In genomic region chrX:47560831-47561652, GRCh38 we compare ENCODE assay signal across 8 cellular contexts. TPM values are rescaled to one million over a fixed set of nuclear protein-coding genes. Genes with fewer than 3 reads are reported as not detected.
A peak's percentile ranks its signal among the peaks of the same experiment; 100 is the strongest.
DNase-seq lines count a peak whose midpoint lies in the region; TF ChIP-seq lines count a peak whose summit lies in the region.

Gene ARAF, plus strand, starts transcription at chrX:47561205. Its CDS starts 1,763 bp downstream, at chrX:47562968.

- H3K4me1 Mint-ChIP-seq in activated naive CD4-positive, alpha-beta T cell treated with anti-CD3 and anti-CD28 coated beads for 36 hours (ENCODE audit: low read depth), result peaks cover 35% of the 10 kb centered on the region

- H3K79me1 ChIP-seq in neuronal stem cell (ENCODE audit: low read depth, low read length), result peaks cover 4% of the 10 kb centered on the region

- no peak within 1 kb of the TSS for H2AK5ac ChIP-seq in neuronal stem cell (ENCODE audit: low read depth, low read length)

- H3K23ac ChIP-seq in neuronal stem cell (ENCODE audit: low read depth, low read length, poor library complexity), result no peak within 1 kb of the TSS

- H3K4me1 ChIP-seq in neuronal stem cell (ENCODE audit: control insufficient read depth in 2 of 2, insufficient read depth in 1 of 2, low read depth in 1 of 2, low read length in 2 of 2), result peaks cover 2 to 3% of the 10 kb centered on the region in 2 donors

- H3K36me3 Mint-ChIP-seq in activated naive CD4-positive, alpha-beta T cell treated with anti-CD3 and anti-CD28 coated beads for 36 hours (ENCODE audit: low read depth), result peaks cover 13% of the 10 kb centered on the region

- no peaks in the 10 kb centered on the region for H3K27me3 ChIP-seq in neuronal stem cell (ENCODE audit: control insufficient read depth in 3 of 3, insufficient read depth in 3 of 3, low read depth in 1 of 3, low read length in 3 of 3)

- WGBS in neuronal stem cell (ENCODE audit: extremely low coverage in 2 of 2, insufficient read length in 2 of 2, insufficient replicate concordance in 1 of 2), 2 donors, result no CpG with 5 or more reads among the region's 61 CpGs

- H2BK12ac ChIP-seq in neuronal stem cell (ENCODE audit: low read length), result no peak within 1 kb of the TSS

- H3K14ac ChIP-seq in neuronal stem cell (ENCODE audit: low read length), result no peak within 1 kb of the TSS

- intact Hi-C loops in activated naive CD4-positive, alpha-beta T cell treated with anti-CD3 and anti-CD28 coated beads for 36 hours (cut with micrococcal nuclease), result loop anchor here (1.0 to 5.0 kb wide), 6 partner anchors 68 to 461 kb away; partner anchors contain the start of genes CDK16, CFP, ELK1 and ZNF81

- H3K27ac Mint-ChIP-seq in activated naive CD4-positive, alpha-beta T cell treated with anti-CD3 and anti-CD28 coated beads for 36 hours, result peak within 1 kb of the TSS; percentile 96

- H2BK15ac ChIP-seq in neuronal stem cell (ENCODE audit: low read length), result no peak within 1 kb of the TSS

- no peak within 1 kb of the TSS for H3K4ac ChIP-seq in neuronal stem cell (ENCODE audit: low read length)

- H3K18ac ChIP-seq in neuronal stem cell (ENCODE audit: low read length), result peak within 1 kb of the TSS; percentile 77

- H3K4me2 ChIP-seq in neuronal stem cell (ENCODE audit: insufficient read depth, low read length, poor library complexity, severe bottlenecking), result peak within 1 kb of the TSS; percentile 48

- H3K4me3 ChIP-seq in HFF-Myc (replicated peaks; ENCODE audit: low read depth, low read length) (peak within 1 kb of the TSS; percentile 61), neuronal stem cell (ENCODE audit: low read length in 2 of 2) (peak within 1 kb of the TSS; percentile 76 to 93)

- no peak within 1 kb of the TSS for H2BK5ac ChIP-seq in neuronal stem cell (ENCODE audit: low read length)

- TF ChIP-seq CTCF in HFF-Myc (IDR thresholded peaks at IDR 0.05; ENCODE audit: low read depth, low read length, missing control alignments) (no peak), subcutaneous adipose tissue (IDR thresholded peaks at IDR 0.05; ENCODE audit: low read depth) (no peak)

- no peak within 1 kb of the TSS for H4K8ac ChIP-seq in neuronal stem cell (ENCODE audit: low read depth, low read length)

- no peak within 1 kb of the TSS for H4K91ac ChIP-seq in neuronal stem cell (ENCODE audit: low read depth, low read length, poor library complexity)

- no peaks in the 10 kb centered on the region for H3K9me3 Mint-ChIP-seq in activated naive CD4-positive, alpha-beta T cell treated with anti-CD3 and anti-CD28 coated beads for 36 hours

- peak within 1 kb of the TSS; percentile 98 for H2AFZ ChIP-seq in neuronal stem cell (ENCODE audit: low read length)

- peak within 1 kb of the TSS; percentile 81 for H3K4me3 Mint-ChIP-seq in activated naive CD4-positive, alpha-beta T cell treated with anti-CD3 and anti-CD28 coated beads for 36 hours

- CTCF ChIA-PET in activated naive CD4-positive, alpha-beta T cell treated with anti-CD3 and anti-CD28 coated beads for 36 hours (lab: Charles Lee), result interaction anchor here (1.7 kb wide), 1 partner anchor 68 kb away, joined by 3 read pairs; no protein-coding TSS in a partner anchor

- H3K9me3 ChIP-seq in neuronal stem cell (replicated peaks in 1 of 2; ENCODE audit: control insufficient read depth in 2 of 2, insufficient read depth in 1 of 2, low read depth in 1 of 2, low read length in 2 of 2), result no peaks in the 10 kb centered on the region

- H2BK120ac ChIP-seq in neuronal stem cell (ENCODE audit: low read depth, low read length), result no peak within 1 kb of the TSS

- no peaks in the 10 kb centered on the region for H3K27me3 Mint-ChIP-seq in activated naive CD4-positive, alpha-beta T cell treated with anti-CD3 and anti-CD28 coated beads for 36 hours (ENCODE audit: low read depth)

- H3K36me3 ChIP-seq in neuronal stem cell (replicated peaks in 1 of 2; ENCODE audit: control insufficient read depth in 2 of 2, insufficient read depth in 2 of 2, low read length in 2 of 2), result peaks cover 7 to 31% of the 10 kb centered on the region in 2 donors

- peak within 1 kb of the TSS; percentile 57 for H3K9ac ChIP-seq in neuronal stem cell (ENCODE audit: low read depth, low read length, poor library complexity)

- peak within 1 kb of the TSS; percentile 76 for H3K27ac ChIP-seq in neuronal stem cell (replicated peaks; ENCODE audit: low read length)

- DNase-seq in GM03348 (ENCODE audit: low spot score) (peak; percentile 94), HFF-Myc (ENCODE audit: extremely low read depth, low read depth) (peak; percentile 96), NAMALWA (ENCODE audit: low spot score) (peak; percentile 99), SK-N-DZ (ENCODE audit: low spot score) (peak; percentile 99), foreskin melanocyte (peak; percentile 97), neuronal stem cell (ENCODE audit: low spot score) (peak; percentile 99)
- DNase-seq in activated naive CD4-positive, alpha-beta T cell treated with anti-CD3 and anti-CD28 coated beads for 36 hours, result peak; percentile 98

RNA-seq across cellular contexts. Expression of gene ARAF, which starts in this region (rescaled TPM):
- 13.5 and 16.3 TPM in 2 replicates for polyA plus RNA-seq in SK-N-DZ (2014; cell fraction: cytosol; rRNA removed)
- polyA plus RNA-seq in SK-N-DZ (2014; cell fraction: nucleus; rRNA removed), result 29.3 and 39.9 TPM in 2 replicates
- total RNA-seq in activated naive CD4-positive, alpha-beta T cell treated with anti-CD3 and anti-CD28 coated beads for 36 hours, result 10 to 100 TPM; 65.9 to 71.5 TPM
- polyA plus RNA-seq in neuronal stem cell (2013, experiment 1 of 2), result 48.0 TPM
- polyA plus RNA-seq in neuronal stem cell (2013, experiment 2 of 2), result 47.8 TPM
- total RNA-seq in subcutaneous adipose tissue, result 10 to 100 TPM; 22.5 to 40.3 (median 31.2) TPM

Comparison
In these comparisons a context has a peak if more than half of its experiments do, and no peak if none do; other contexts are left out.
1. Peak in every context shown above with its lines: DNase-seq, H3K4me3 ChIP-seq and H3K27ac ChIP-seq.